In genomic region chr18:48492880-48493279, GRCh38 we compare ENCODE assay signal across 30 cellular contexts.
"Had no signal": no experiment of that assay in that cellular context is flagged by ENCODE, and none has a peak within 500 bp of the region (broad histone marks: within the 10 kb centered on the region; RNA-seq: fewer than 3 reads in every experiment).

No MANE protein-coding gene starts in this region.

- H3K36me3 Mint-ChIP-seq: activated naive CD8-positive, alpha-beta T cell treated with anti-CD3 and anti-CD28 coated beads, Interleukin-2, amount 10 ng/mL, durations not matched to agents 7 days and 5 days had no signal

- H3K4me1 Mint-ChIP-seq: activated B cell treated with CpG ODN at 0.5 μM for 24 hours; activated CD4-positive, alpha-beta T cell treated with anti-CD3 and anti-CD28 coated beads, Interleukin-2, amount 10 ng/mL, durations not matched to agents 7 days and 5 days had no signal

- DNase-seq: activated B cell treated with CpG ODN at 0.5 μM for 24 hours; activated CD4-positive, alpha-beta memory T cell treated with anti-CD3 and anti-CD28 coated beads for 36 hours; activated CD4-positive, alpha-beta T cell treated with anti-CD3 and anti-CD28 coated beads, Interleukin-2, amount 10 ng/mL, durations not matched to agents 7 days and 5 days; activated CD8-positive, alpha-beta memory T cell treated with anti-CD3 and anti-CD28 coated beads for 24 hours; activated gamma-delta T cell treated with Interleukin-2 at 50 U/mL for 16 hours; activated naive CD4-positive, alpha-beta T cell treated with anti-CD3 and anti-CD28 coated beads, Interleukin-2, amount 50 U/mL, for 16 hours; activated naive CD8-positive, alpha-beta T cell treated with anti-CD3 and anti-CD28 coated beads, Interleukin-2, amount 10 ng/mL, durations not matched to agents 7 days and 5 days; activated T-cell treated with anti-CD3 and anti-CD28 coated beads for 4 hours; activated T-cell treated with anti-CD3 and anti-CD28 coated beads, Interleukin-2, amount 50 U/mL, for 48 hours; adrenal gland; anterior cingulate cortex; central memory CD4-positive, alpha-beta T cell; IMR-90; Kasumi-1; KBM-7; NCI-H1105 treated with DMSO at 0.1 percent for 48 hours; NCI-H1436 treated with DMSO at 0.1 percent for 48 hours; NCI-H187; NCI-H2081 treated with DMSO at 0.1 percent for 48 hours; NCI-H226; NCI-H526; NCI-H774; Peyer's patch; Right ventricle myocardium superior; T-helper 17 cell; T-helper 9 cell had no signal

- H3K27me3 ChIP-seq: adrenal gland, breast epithelium, Peyer's patch, SJSA1 had no signal

- H3K4me1 ChIP-seq: breast epithelium had no signal

- H3K36me3 ChIP-seq: adrenal gland, breast epithelium, Peyer's patch, SJSA1 had no signal

- H3K27ac Mint-ChIP-seq: activated B cell treated with CpG ODN at 0.5 μM for 24 hours; activated CD4-positive, alpha-beta memory T cell treated with anti-CD3 and anti-CD28 coated beads for 36 hours; activated CD4-positive, alpha-beta T cell treated with anti-CD3 and anti-CD28 coated beads, Interleukin-2, amount 10 ng/mL, durations not matched to agents 7 days and 5 days; activated naive CD8-positive, alpha-beta T cell treated with anti-CD3 and anti-CD28 coated beads, Interleukin-2, amount 10 ng/mL, durations not matched to agents 7 days and 5 days; activated T-helper 2 cell treated with anti-CD3 and anti-CD28 coated beads, Interferon-gamma antibody, Interleukin-2, Interleukin-4, amounts not matched to agents 10 μg/mL and 5 μg/mL and 100 μg/mL, durations not matched to agents 14 hours and 24 hours and 36 hours; T-helper 17 cell had no signal

- H3K4me3 ChIP-seq: adrenal gland, breast epithelium, Peyer's patch, SJSA1 had no signal

- H3K9me3 Mint-ChIP-seq: activated CD4-positive, alpha-beta T cell treated with anti-CD3 and anti-CD28 coated beads, Interleukin-2, amount 10 ng/mL, durations not matched to agents 7 days and 5 days had no signal

- H3K4me3 Mint-ChIP-seq: activated B cell treated with CpG ODN at 0.5 μM for 24 hours; activated CD4-positive, alpha-beta memory T cell treated with anti-CD3 and anti-CD28 coated beads for 36 hours; activated CD4-positive, alpha-beta T cell treated with anti-CD3 and anti-CD28 coated beads, Interleukin-2, amount 10 ng/mL, durations not matched to agents 7 days and 5 days; activated naive CD8-positive, alpha-beta T cell treated with anti-CD3 and anti-CD28 coated beads, Interleukin-2, amount 10 ng/mL, durations not matched to agents 7 days and 5 days; T-helper 17 cell had no signal

- H3K9me3 ChIP-seq: adrenal gland, breast epithelium, Peyer's patch, SJSA1 had no signal

- H3K27ac ChIP-seq: breast epithelium, Peyer's patch, RWPE1, SJSA1 had no signal

- ATAC-seq: T-helper 17 cell had no signal
